ENCODE assay signal across 8 cellular contexts in genomic region chr5:66171349-66172344, GRCh38. TPM values are rescaled to one million over a fixed set of nuclear protein-coding genes. Genes with fewer than 3 reads are reported as not detected.
DNase-seq lines count a peak whose midpoint lies in the region; ATAC-seq and TF ChIP-seq lines count a peak whose summit lies in the region.

No MANE protein-coding gene starts in this region.

- peak; percentile 63 for DNase-seq in LHCN-M2 (ENCODE audit: low read depth)
- DNase-seq in effector CD4-positive, alpha-beta T cell: peak; percentile 54
- peak; percentile 50 for DNase-seq in midbrain (lab: John Stamatoyannopoulos, UW)
- no peak for DNase-seq in thoracic aorta (ENCODE audit: low spot score)

- no peaks in the 10 kb centered on the region for H4K20me1 ChIP-seq in DOHH2 (ENCODE audit: control insufficient read depth, insufficient read depth, low read depth, low read length)

- TF ChIP-seq CTCF in DOHH2 (IDR thresholded peaks at IDR 0.05; ENCODE audit: low read depth, low read length, poor library complexity, severe bottlenecking) (peak; percentile 58), VCaP (conservative IDR thresholded peaks at IDR 0.05) (peak; percentile 70), thoracic aorta (IDR thresholded peaks at IDR 0.05) (peak; percentile 41)

- H3K27me3 ChIP-seq in DOHH2 (ENCODE audit: control insufficient read depth, low read length): no peaks in the 10 kb centered on the region
- H3K27me3 ChIP-seq in thoracic aorta (replicated peaks; ENCODE audit: insufficient read depth): no peaks in the 10 kb centered on the region

- peak overlapping the region; percentile 33; the same call in 1 of the 2 replicates for H3K4me2 ChIP-seq in DOHH2 (ENCODE audit: low read length)

- no peaks in the 10 kb centered on the region for H3K9me3 ChIP-seq in DOHH2 (ENCODE audit: control insufficient read depth, insufficient read depth, low read length)
- H3K9me3 ChIP-seq in thoracic aorta: no peaks in the 10 kb centered on the region

- H3K79me2 ChIP-seq in DOHH2 (ENCODE audit: control insufficient read depth, low read length): peaks cover 37% of the 10 kb centered on the region

- H3F3A ChIP-seq in DOHH2 (ENCODE audit: control insufficient read depth, insufficient read depth): peaks cover 38% of the 10 kb centered on the region

- H3K4me1 ChIP-seq in DOHH2 (ENCODE audit: control insufficient read depth, low read length): peaks cover 52% of the 10 kb centered on the region
- H3K4me1 ChIP-seq in thoracic aorta (ENCODE audit: control insufficient read depth in 1 of 2, low read depth in 2 of 2): no peaks in the 10 kb centered on the region

- H3K4me3 ChIP-seq in DOHH2 (ENCODE audit: low read length) (no peak overlapping the region), thoracic aorta (no peak overlapping the region)

- H3K36me3 ChIP-seq in DOHH2 (ENCODE audit: control insufficient read depth, low read length) (peaks cover 85% of the 10 kb centered on the region), thoracic aorta (peaks cover 7% of the 10 kb centered on the region)

- peak; percentile 77 for ATAC-seq in GM21423 (IDR thresholded peaks at IDR 0.05; ENCODE audit: unreplicated experiment)
- no peak for ATAC-seq in thoracic aorta (ENCODE audit: insufficient number of reproducible peaks, low FRiP score, low read depth)
- ATAC-seq in HG02610 (IDR thresholded peaks at IDR 0.05; ENCODE audit: unreplicated experiment): no peak

- peak overlapping the region; percentile 74; the same call in 1 of the 2 replicates for H3K27ac ChIP-seq in DOHH2 (ENCODE audit: low read depth, low read length)
- 0 out of 2 replicates have a peak overlapping the region, but pooled peaks have one; percentile 29 for H3K27ac ChIP-seq in VCaP
- H3K27ac ChIP-seq in thoracic aorta: no peak overlapping the region

- no peaks in the 10 kb centered on the region for H3K9me2 ChIP-seq in DOHH2 (replicated peaks; ENCODE audit: control insufficient read depth, low read length)

RNA-seq across cellular contexts. Expression of gene SREK1, which starts 27.5 kb away (rescaled TPM):
- total RNA-seq in LHCN-M2 (2014; rRNA removed) (37.4 and 39.7 TPM in 2 replicates), thoracic aorta (100 to 1,000 TPM in 1 of 2 donors, 10 to 100 TPM in 1; 38.2 to 150 TPM)
- 18.0 TPM for polyA plus RNA-seq in LHCN-M2 (2012)

Comparison
In these comparisons a context has a peak if more than half of its experiments do, and no peak if none do; other contexts are left out.
1. H3K27ac ChIP-seq: peak in DOHH2 (single experiment) and VCaP (single experiment); none in thoracic aorta (0 of 2).
2. Peak in every context shown above with its lines, with median percentiles within 50 percentile points of each other: CTCF ChIP-seq.